12 cellular contexts compared by ENCODE assay signal in the genomic region with DNA sequence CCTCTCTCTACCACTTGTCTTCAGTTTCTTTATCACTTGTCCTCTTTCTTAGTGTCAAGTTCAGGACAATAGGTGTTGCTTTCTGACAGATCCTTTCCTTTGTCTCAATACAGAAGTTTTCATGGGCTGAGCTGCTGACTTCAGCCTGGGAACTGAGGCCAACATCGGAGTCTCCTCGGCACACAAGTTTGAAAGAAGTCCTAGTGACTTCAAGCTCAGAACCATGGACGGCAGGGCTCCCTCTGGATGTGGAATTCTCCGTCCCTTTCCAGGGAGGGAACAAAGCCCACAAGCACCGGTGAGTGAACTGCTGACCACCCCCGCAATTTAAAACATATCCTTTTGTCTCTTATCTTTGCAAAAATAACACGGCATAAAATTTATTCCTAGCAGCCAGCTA. TPM values are rescaled to one million over a fixed set of nuclear protein-coding genes. Genes with fewer than 3 reads are reported as not detected.
A peak's percentile ranks its signal among the peaks of the same experiment; 100 is the strongest.
DNase-seq lines count a peak whose midpoint lies in the region; ATAC-seq and TF ChIP-seq lines count a peak whose summit lies in the region.
"Not testable (repeated sequence)": the region's sequence is repeated elsewhere in the genome, so short reads cannot be mapped to it uniquely, and the experiment has no call there.
"Had no signal": no experiment of that assay in that cellular context is flagged by ENCODE, and none has a peak within 500 bp of the region (broad histone marks: within the 10 kb centered on the region; RNA-seq: fewer than 3 reads in every experiment).

No MANE protein-coding gene starts in this region.

- H3K36me3 Mint-ChIP-seq in GM23338 (ENCODE audit: low read depth); endodermal cell (ENCODE audit: low read depth): not testable (repeated sequence)

- not testable (repeated sequence) for H3K4ac ChIP-seq in mesendoderm (ENCODE audit: low read depth, low read length); neuronal stem cell (ENCODE audit: low read length)

- H2AK5ac ChIP-seq in mesendoderm (ENCODE audit: low read length); neuronal stem cell (ENCODE audit: low read depth, low read length): not testable (repeated sequence)

- H3K23ac ChIP-seq in mesendoderm (ENCODE audit: low read length); neuronal stem cell (ENCODE audit: low read depth, low read length, poor library complexity): not testable (repeated sequence)

- H3K79me2 ChIP-seq in GM23338 (replicated peaks; ENCODE audit: insufficient read depth); mesendoderm (ENCODE audit: control insufficient read depth, insufficient read depth, low read length): not testable (repeated sequence)

- H2BK15ac ChIP-seq in mesendoderm (replicated peaks; ENCODE audit: low read depth); neuronal stem cell (ENCODE audit: low read length): not testable (repeated sequence)

- H3K18ac ChIP-seq in mesendoderm (ENCODE audit: low read length); neuronal stem cell (ENCODE audit: low read length): not testable (repeated sequence)

- not testable (repeated sequence) for DNase-seq in GM23338 (ENCODE audit: low spot score); neuronal stem cell (ENCODE audit: low spot score)
- DNase-seq in endodermal cell (peak; percentile 82), mesendoderm (peak; percentile 88)

- not testable (repeated sequence) for H3K4me1 Mint-ChIP-seq in GM23338, endodermal cell

- H3K4me2 ChIP-seq in GM23338; mesendoderm (ENCODE audit: low read length); neuronal stem cell (ENCODE audit: insufficient read depth, low read length, poor library complexity, severe bottlenecking): not testable (repeated sequence)

- H3K4me3 ChIP-seq in GM23338; HUES64 (ENCODE audit: low read length); endodermal cell (ENCODE audit: low read length); mesendoderm (ENCODE audit: low read length); neuronal stem cell (ENCODE audit: low read length in 2 of 2): not testable (repeated sequence)

- ATAC-seq in GM23338 = peak; percentile 59

- not testable (repeated sequence) for H3K9me2 ChIP-seq in GM23338 (ENCODE audit: insufficient read depth)

- not testable (repeated sequence) for H2BK12ac ChIP-seq in neuronal stem cell (ENCODE audit: low read length)

- H3K36me3 ChIP-seq in GM23338 (ENCODE audit: insufficient read depth); HUES64 (ENCODE audit: insufficient read depth, low read length); endodermal cell (ENCODE audit: control insufficient read depth, insufficient read depth, low read length); mesendoderm (ENCODE audit: control insufficient read depth, insufficient read depth, low read length); neuronal stem cell (replicated peaks in 1 of 2; ENCODE audit: control insufficient read depth in 2 of 2, insufficient read depth in 2 of 2, low read length in 2 of 2): not testable (repeated sequence)

- not testable (repeated sequence) for H3K9me3 ChIP-seq in HUES64 (ENCODE audit: insufficient read depth, low read depth, low read length); endodermal cell (ENCODE audit: control insufficient read depth, low read length); neuronal stem cell (replicated peaks in 1 of 2; ENCODE audit: control insufficient read depth in 2 of 2, insufficient read depth in 1 of 2, low read depth in 1 of 2, low read length in 2 of 2)

- H3K56ac ChIP-seq in mesendoderm (ENCODE audit: low read length) = not testable (repeated sequence)

- H4K91ac ChIP-seq in neuronal stem cell (ENCODE audit: low read depth, low read length, poor library complexity) = not testable (repeated sequence)

- H3K27me3 Mint-ChIP-seq in GM23338 (ENCODE audit: insufficient read depth, low read depth, poor library complexity); endodermal cell (ENCODE audit: insufficient read depth): not testable (repeated sequence)

- TF ChIP-seq CTCF in GM23338 (conservative IDR thresholded peaks at IDR 0.05; ENCODE audit: low read depth in 2 of 2); endodermal cell (conservative IDR thresholded peaks at IDR 0.05): not testable (repeated sequence)

- WGBS in HUES64 = 45% methylated on average over 5 of the region's 7 CpGs
- 13 to 61% methylated on average over 4 to 6 of the region's 7 CpGs for WGBS in endodermal cell (ENCODE audit: insufficient coverage in 1 of 2, insufficient read length in 1 of 2), 2 experiments
- no CpG with 5 or more reads among the region's 7 CpGs for WGBS in mesendoderm (ENCODE audit: extremely low coverage, insufficient coverage, low lambda C conversion rate)
- WGBS in neuronal stem cell (ENCODE audit: extremely low coverage in 2 of 2, insufficient read length in 2 of 2, insufficient replicate concordance in 1 of 2), 2 donors = no CpG with 5 or more reads among the region's 7 CpGs

- not testable (repeated sequence) for H3K27me3 ChIP-seq in GM23338 (ENCODE audit: insufficient read depth); HUES64 (ENCODE audit: insufficient read depth, low read length); endodermal cell (ENCODE audit: control insufficient read depth, insufficient read depth, low read length, poor library complexity, severe bottlenecking); mesendoderm (ENCODE audit: insufficient read depth, low read length, poor library complexity); neuronal stem cell (ENCODE audit: control insufficient read depth in 3 of 3, insufficient read depth in 3 of 3, low read depth in 1 of 3, low read length in 3 of 3)

- not testable (repeated sequence) for H3K9me3 Mint-ChIP-seq in GM23338, endodermal cell

- H3K27ac ChIP-seq in GM23338 (ENCODE audit: low read depth); endodermal cell (ENCODE audit: low read depth, low read length); mesendoderm (ENCODE audit: low read depth, low read length); neuronal stem cell (replicated peaks; ENCODE audit: low read length): not testable (repeated sequence)
- peak overlapping the region; percentile 30; the same call in 1 of the 2 replicates for H3K27ac ChIP-seq in HUES64 (ENCODE audit: low read depth, low read length)

- H4K20me1 ChIP-seq in GM23338 (replicated peaks; ENCODE audit: insufficient read depth) = not testable (repeated sequence)

- H3K9ac ChIP-seq in HUES64 (ENCODE audit: low read depth, low read length); endodermal cell (ENCODE audit: extremely low read depth, low read length, poor library complexity, severe bottlenecking); mesendoderm (ENCODE audit: low read length); neuronal stem cell (ENCODE audit: low read depth, low read length, poor library complexity): not testable (repeated sequence)

- H3K4me3 Mint-ChIP-seq in GM23338 = not testable (repeated sequence)
- H3K4me3 Mint-ChIP-seq in endodermal cell = peak overlapping the region; percentile 52

- not testable (repeated sequence) for H3F3A ChIP-seq in GM23338 (replicated peaks; ENCODE audit: low read depth)

- H2AFZ ChIP-seq in GM23338 = not testable (repeated sequence)
- H2AFZ ChIP-seq in neuronal stem cell (ENCODE audit: low read length) = peak overlapping the region; percentile 12

- H3K27ac Mint-ChIP-seq in GM23338 = not testable (repeated sequence)
- peak overlapping the region; percentile 95 for H3K27ac Mint-ChIP-seq in endodermal cell

- H3K4me1 ChIP-seq in GM23338 (ENCODE audit: insufficient read depth); HUES64 (ENCODE audit: insufficient read depth, low read length); endodermal cell (ENCODE audit: control insufficient read depth, insufficient read depth, low read length); mesendoderm (ENCODE audit: control insufficient read depth, low read depth, low read length); neuronal stem cell (ENCODE audit: control insufficient read depth in 2 of 2, insufficient read depth in 1 of 2, low read depth in 1 of 2, low read length in 2 of 2): not testable (repeated sequence)

- not testable (repeated sequence) for H2BK120ac ChIP-seq in mesendoderm (ENCODE audit: low read depth, low read length); neuronal stem cell (ENCODE audit: low read depth, low read length)

- not testable (repeated sequence) for H2BK5ac ChIP-seq in mesendoderm (ENCODE audit: low read length); neuronal stem cell (ENCODE audit: low read length)

- H4K8ac ChIP-seq in mesendoderm (ENCODE audit: low read depth, low read length); neuronal stem cell (ENCODE audit: low read depth, low read length): not testable (repeated sequence)

- not testable (repeated sequence) for H3K14ac ChIP-seq in neuronal stem cell (ENCODE audit: low read length)

- not testable (repeated sequence) for H4K5ac ChIP-seq in mesendoderm (ENCODE audit: low read length)

- H3K79me1 ChIP-seq in mesendoderm (ENCODE audit: low read length); neuronal stem cell (ENCODE audit: low read depth, low read length): not testable (repeated sequence)

RNA-seq across cellular contexts. Expression of a gene that starts 10.3 kb away (rescaled TPM):
- total RNA-seq in GM23338 (2014; rRNA removed; shearing (Covaris generic)) = 0.45 TPM in 1 of 2 replicates, not detected in the other
- 0.19 TPM in 1 of 2 replicates, not detected in the other for polyA plus RNA-seq in GM23338 (2016; fragmentation: Nextera tagmentation; extraction: Ambion mirVana)
- polyA plus RNA-seq in HUES64 (2013, experiment 1 of 2) = 0.15 TPM
- 0.32 TPM for polyA plus RNA-seq in HUES64 (2013, experiment 2 of 2)
- total RNA-seq in endodermal cell = not detected
- 0.14 TPM for polyA plus RNA-seq in endodermal cell (2013, experiment 1 of 2)
- polyA plus RNA-seq in endodermal cell (2013, experiment 2 of 2) = not detected
- polyA plus RNA-seq in mesendoderm (2013, experiment 1 of 2) = 0.01 TPM
- polyA plus RNA-seq in mesendoderm (2013, experiment 2 of 2) = not detected
- polyA plus RNA-seq in neuronal stem cell (2013, experiment 1 of 2) = 0.10 TPM
- polyA plus RNA-seq in neuronal stem cell (2013, experiment 2 of 2) = 0.08 TPM
- total RNA-seq: A673; CD4-positive, alpha-beta memory T cell; CD4-positive, CD25-positive, alpha-beta regulatory T cell; CD8-positive, alpha-beta memory T cell; Daoy had no signal
- polyA plus RNA-seq: AG04450; CD14-positive monocyte; CD4-positive, alpha-beta memory T cell; CD4-positive, CD25-positive, alpha-beta regulatory T cell; CD8-positive, alpha-beta memory T cell had no signal
